12 cellular contexts compared by ENCODE assay signal in genomic region chr9:110695866-110696265, GRCh38. TPM values are rescaled to one million over a fixed set of nuclear protein-coding genes. Genes with fewer than 3 reads are reported as not detected.
DNase-seq lines count a peak whose midpoint lies in the region; TF ChIP-seq lines count a peak whose summit lies in the region.
"Not testable (repeated sequence)": the region's sequence is repeated elsewhere in the genome, so short reads cannot be mapped to it uniquely, and the experiment has no call there.
"Had no signal": no experiment of that assay in that cellular context is flagged by ENCODE, and none has a peak within 500 bp of the region (broad histone marks: within the 10 kb centered on the region; RNA-seq: fewer than 3 reads in every experiment).

No MANE protein-coding gene starts in this region.

- H3K4me2 ChIP-seq in mesenchymal stem cell (ENCODE audit: low read length, poor library complexity, severe bottlenecking); skeletal muscle satellite cell (ENCODE audit: low read length): not testable (repeated sequence)

- H3K36me3 ChIP-seq in adipocyte (ENCODE audit: control insufficient read depth, insufficient read depth, low read length, severe bottlenecking); mesenchymal stem cell (ENCODE audit: control insufficient read depth in 1 of 2, insufficient read depth in 2 of 2, low read depth in 1 of 2, low read length in 2 of 2); skeletal muscle satellite cell (ENCODE audit: insufficient read depth, low read length): not testable (repeated sequence)

- H3K4me1 ChIP-seq in adipocyte (ENCODE audit: control insufficient read depth, insufficient read depth, low read length) = peaks cover 13% of the 10 kb centered on the region
- H3K4me1 ChIP-seq in mesenchymal stem cell (ENCODE audit: control insufficient read depth, insufficient read depth, low read depth, low read length) = not testable (repeated sequence)
- peaks cover 14% of the 10 kb centered on the region for H3K4me1 ChIP-seq in skeletal muscle satellite cell (ENCODE audit: control insufficient read depth, insufficient read depth, low read length)

- not testable (repeated sequence) for TF ChIP-seq CTCF in AG09319 (IDR thresholded peaks at IDR 0.05; ENCODE audit: low read depth, low read length); cardiac fibroblast (IDR thresholded peaks at IDR 0.05; ENCODE audit: low read depth, low read length); fibroblast of mammary gland (conservative IDR thresholded peaks at IDR 0.05; ENCODE audit: control insufficient read depth, insufficient read depth, low read depth, low read length)

- not testable (repeated sequence) for H4K91ac ChIP-seq in mesenchymal stem cell (ENCODE audit: low read length)

- H2BK5ac ChIP-seq in mesenchymal stem cell (ENCODE audit: low read depth, low read length, poor library complexity, severe bottlenecking) = not testable (repeated sequence)

- not testable (repeated sequence) for H4K8ac ChIP-seq in mesenchymal stem cell (ENCODE audit: low read length)

- not testable (repeated sequence) for H3K9me3 ChIP-seq in adipocyte (ENCODE audit: control insufficient read depth, low read length); mesenchymal stem cell (ENCODE audit: control insufficient read depth, low read length); skeletal muscle satellite cell (replicated peaks; ENCODE audit: low read length)

- not testable (repeated sequence) for H2BK15ac ChIP-seq in mesenchymal stem cell (ENCODE audit: low read depth, poor library complexity, severe bottlenecking)

- not testable (repeated sequence) for H2BK120ac ChIP-seq in mesenchymal stem cell (ENCODE audit: low read depth, low read length)

- DNase-seq in AG09319 (ENCODE audit: extremely low read depth, low read depth) (peak; percentile 45), H4 (ENCODE audit: low spot score) (peak; percentile 57), M059J (ENCODE audit: low read depth) (peak; percentile 85), adipocyte (ENCODE audit: low read depth) (peak; percentile 80), cardiac fibroblast (ENCODE audit: low read depth in 2 of 2) (peak; percentile 55 to 74), fibroblast of mammary gland (ENCODE audit: low read depth) (peak; percentile 77)
- DNase-seq in mesenchymal stem cell = not testable (repeated sequence)

- H3K9ac ChIP-seq in adipocyte (ENCODE audit: low read length) (peak overlapping the region; percentile 74), mesenchymal stem cell (ENCODE audit: low read length) (peak overlapping the region; percentile 80), skeletal muscle satellite cell (ENCODE audit: low read depth, low read length) (peak overlapping the region; percentile 10)

- not testable (repeated sequence) for H3K79me1 ChIP-seq in mesenchymal stem cell (replicated peaks; ENCODE audit: low read length, poor library complexity, severe bottlenecking)

- not testable (repeated sequence) for H3K14ac ChIP-seq in mesenchymal stem cell (ENCODE audit: low read length in 2 of 2)

- 73% methylated on average over 2 of the region's 5 CpGs for WGBS in mesenchymal stem cell

- H3K27me3 ChIP-seq in adipocyte (replicated peaks; ENCODE audit: control insufficient read depth, insufficient read depth, low read length); mesenchymal stem cell (ENCODE audit: control insufficient read depth in 1 of 2, insufficient read depth in 1 of 2, low read length in 2 of 2); skeletal muscle satellite cell (ENCODE audit: control insufficient read depth, insufficient read depth, low read length): not testable (repeated sequence)

- not testable (repeated sequence) for H3K18ac ChIP-seq in mesenchymal stem cell (ENCODE audit: low read depth in 1 of 2, low read length in 2 of 2)

- H2AK5ac ChIP-seq in mesenchymal stem cell (ENCODE audit: low read length, severe bottlenecking) = not testable (repeated sequence)

- not testable (repeated sequence) for H3K23ac ChIP-seq in mesenchymal stem cell (ENCODE audit: low read length in 2 of 2)

- not testable (repeated sequence) for H3K4me3 ChIP-seq in adipocyte (ENCODE audit: low read length); cardiac fibroblast (replicated peaks in 1 of 2; ENCODE audit: low read depth in 2 of 2, low read length in 2 of 2); fibroblast of mammary gland (ENCODE audit: control insufficient read depth, low read depth, low read length); mesenchymal stem cell (ENCODE audit: insufficient read depth in 1 of 2, low read depth in 1 of 2, low read length in 2 of 2); skeletal muscle satellite cell (ENCODE audit: low read length)

- H2BK12ac ChIP-seq in mesenchymal stem cell (ENCODE audit: low read length in 2 of 2) = not testable (repeated sequence)

- H3K27ac ChIP-seq in mesenchymal stem cell (ENCODE audit: low read length, poor library complexity, severe bottlenecking) = not testable (repeated sequence)

- H2AFZ ChIP-seq in mesenchymal stem cell (ENCODE audit: low read depth, low read length) = not testable (repeated sequence)

- not testable (repeated sequence) for H3K4ac ChIP-seq in mesenchymal stem cell (ENCODE audit: low read depth in 1 of 2, low read length in 2 of 2)

RNA-seq across cellular contexts. Expression of gene MUSK, which starts 27.3 kb away (rescaled TPM):
- total RNA-seq in H4 (2014; rRNA removed; shearing (Covaris generic)) = not detected in 2 replicates
- total RNA-seq in M059J (2014; rRNA removed; shearing (Covaris generic)) = 0.15 and 0.59 TPM in 2 replicates
- 1.4 TPM for polyA plus RNA-seq in mesenchymal stem cell (2013, experiment 1 of 2)
- polyA plus RNA-seq in mesenchymal stem cell (2013, experiment 2 of 2) = 1.3 TPM
- 1.0 and 4.8 TPM in 2 replicates for total RNA-seq in skeletal muscle satellite cell (2012; rRNA removed)
- total RNA-seq: CD4-positive, alpha-beta memory T cell; GM23338; HepG2 had no signal
- polyA plus RNA-seq: A549; CD4-positive, alpha-beta memory T cell; GM23338; HepG2 had no signal

Comparison
In these comparisons a context has a peak if more than half of its experiments do, and no peak if none do; other contexts are left out.
1. H3K9ac ChIP-seq: peak in every context shown above with its lines; median percentile 80 in mesenchymal stem cell; 74 in adipocyte; 10 in skeletal muscle satellite cell.